Comparison of ENCODE assay signal across 10 cellular contexts in the genomic region with DNA sequence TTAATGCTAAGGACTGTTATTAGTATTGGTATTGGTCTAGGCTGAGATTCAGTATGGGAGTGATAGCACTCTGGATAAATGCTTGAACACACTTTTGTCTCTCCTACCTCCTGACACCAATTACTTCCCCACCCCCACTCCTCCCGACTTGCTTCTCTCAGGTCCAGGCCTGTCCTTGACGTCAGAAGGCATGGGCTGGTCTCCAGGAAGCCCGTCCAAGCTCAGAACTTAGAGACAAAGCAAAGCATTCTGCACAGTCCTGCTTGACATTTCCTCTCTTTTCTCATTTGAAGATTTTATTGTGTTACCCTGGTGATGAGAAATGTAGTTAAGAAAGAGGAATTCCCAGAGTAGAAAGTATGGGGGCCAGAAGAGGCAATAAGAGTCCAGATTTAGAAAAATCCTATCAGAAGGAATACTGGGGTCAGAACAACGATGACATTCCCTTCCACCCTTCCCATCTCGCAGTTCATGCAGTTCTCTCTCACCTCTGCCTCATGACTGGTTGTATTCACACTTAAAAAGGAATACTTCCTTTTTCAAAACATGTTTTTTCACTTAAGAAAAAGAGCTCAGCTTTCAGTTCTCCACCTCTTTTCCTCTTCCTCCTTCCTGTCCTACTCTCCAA. TPM values are rescaled to one million over a fixed set of nuclear protein-coding genes. Genes with fewer than 3 reads are reported as not detected.
DNase-seq lines count a peak whose midpoint lies in the region; ATAC-seq, FAIRE-seq and TF ChIP-seq lines count a peak whose summit lies in the region.
"Had no signal": no experiment of that assay in that cellular context is flagged by ENCODE, and none has a peak within 500 bp of the region (broad histone marks: within the 10 kb centered on the region; RNA-seq: fewer than 3 reads in every experiment).

No MANE protein-coding gene starts in this region.

- no peak overlapping the region for H2AFZ ChIP-seq in HepG2 (ENCODE audit: low read length)

- H3K27me3 ChIP-seq in right lobe of liver (no peaks in the 10 kb centered on the region), HepG2 (ENCODE audit: control insufficient read depth in 1 of 2, insufficient read depth in 2 of 2, low read length in 2 of 2) (peaks cover 2 to 5% of the 10 kb centered on the region in 2 experiments; a peak in 4 of 5 replicates), foreskin keratinocyte (peaks cover 4% of the 10 kb centered on the region), vagina (no peaks in the 10 kb centered on the region)

- H3K27ac ChIP-seq in right lobe of liver (no peak overlapping the region), HepG2 (ENCODE audit: extremely low read length, insufficient read depth, low read length) (no peak overlapping the region), foreskin keratinocyte (peak overlapping the region; percentile 55), vagina (peak overlapping the region; percentile 45)

- no peak for TF ChIP-seq RAD21 in HepG2 (CRISPR knock-in tag; IDR thresholded peaks at IDR 0.05)

- 44% methylated on average over 5 of the region's 5 CpGs for WGBS in right lobe of liver (ENCODE audit: insufficient coverage, low coverage, low lambda C conversion rate, missing lambda C conversion rate)
- 5% methylated on average over 5 of the region's 5 CpGs for WGBS in HepG2 (ENCODE audit: low lambda C conversion rate)

- H3K9me3 Mint-ChIP-seq in naive thymus-derived CD8-positive, alpha-beta T cell, result no peaks in the 10 kb centered on the region
- H3K9me3 Mint-ChIP-seq in activated CD4-positive, alpha-beta T cell treated with anti-CD3 and anti-CD28 coated beads, Interleukin-2, amount 10 ng/mL, durations not matched to agents 24 days and 14 days, result no peaks in the 10 kb centered on the region

- H3K4me3 ChIP-seq in right lobe of liver, result no peak overlapping the region
- no peak overlapping the region for H3K4me3 ChIP-seq in HepG2 (replicated peaks in 1 of 3; ENCODE audit: insufficient read depth in 1 of 3, low read depth in 2 of 3, low read length in 3 of 3)
- no peak overlapping the region for H3K4me3 ChIP-seq in vagina

- no TSS peak for BruUV-seq in HepG2 (replicated peaks; lab: Mats Ljungman, UMichigan)

- H3K4me3 Mint-ChIP-seq in naive thymus-derived CD8-positive, alpha-beta T cell, result peak overlapping the region in 6 of 10 donors; percentile 21 to 65 (median 39)
- H3K4me3 Mint-ChIP-seq in activated CD4-positive, alpha-beta T cell treated with anti-CD3 and anti-CD28 coated beads, Interleukin-2, amount 10 ng/mL, durations not matched to agents 24 days and 14 days, result no peak overlapping the region

- no peak overlapping the region for H3K4me2 ChIP-seq in HepG2 (ENCODE audit: low read depth, low read length)

- TF ChIP-seq CTCF in right lobe of liver (IDR thresholded peaks at IDR 0.05), result no peak
- no peak for TF ChIP-seq CTCF in HepG2 (CRISPR knock-in tag; IDR thresholded peaks at IDR 0.05)
- no peak for TF ChIP-seq CTCF in foreskin keratinocyte (conservative IDR thresholded peaks at IDR 0.05)
- no peak for TF ChIP-seq CTCF in vagina (IDR thresholded peaks at IDR 0.05)

- no peak for FAIRE-seq in HepG2 (lab: Jason Lieb, UNC)

- no peak for TF ChIP-seq POLR2A in right lobe of liver (IDR thresholded peaks at IDR 0.05)
- no peak for TF ChIP-seq POLR2A in HepG2 (IDR thresholded peaks at IDR 0.05; ENCODE audit: insufficient read depth in 1 of 2, low read depth in 2 of 2, low read length in 2 of 2)
- TF ChIP-seq POLR2A in vagina (IDR thresholded peaks at IDR 0.05), result no peak

- H3K4me1 Mint-ChIP-seq in naive thymus-derived CD8-positive, alpha-beta T cell, result peaks cover 9 to 18% (median 16%) of the 10 kb centered on the region in 4 donors
- H3K4me1 Mint-ChIP-seq in activated CD4-positive, alpha-beta T cell treated with anti-CD3 and anti-CD28 coated beads, Interleukin-2, amount 10 ng/mL, durations not matched to agents 24 days and 14 days, result peaks cover 9% of the 10 kb centered on the region

- intact Hi-C loops in right lobe of liver (cut with DNase I) (no loop called here), HepG2 (cut with micrococcal nuclease; ENCODE audit: unreplicated experiment) (no loop called here), vagina (cut with DNase I) (no loop called here)
- intact Hi-C loops in activated CD4-positive, alpha-beta T cell treated with anti-CD3 and anti-CD28 coated beads, Interleukin-2, amount 10 ng/mL, durations not matched to agents 24 days and 14 days (cut with micrococcal nuclease), result no loop called here

- H3K36me3 ChIP-seq in right lobe of liver, result no peaks in the 10 kb centered on the region
- H3K36me3 ChIP-seq in HepG2 (replicated peaks in 1 of 2; ENCODE audit: control insufficient read depth in 1 of 2, insufficient read depth in 2 of 2, low read length in 2 of 2), result no peaks in the 10 kb centered on the region
- H3K36me3 ChIP-seq in vagina, result no peaks in the 10 kb centered on the region

- H3K9me3 ChIP-seq in right lobe of liver (no peaks in the 10 kb centered on the region), HepG2 (ENCODE audit: low read length) (no peaks in the 10 kb centered on the region), vagina (no peaks in the 10 kb centered on the region)

- ATAC-seq in right lobe of liver (peak in 3 of 4 donors; percentile 44 to 79 (median 78)), HepG2 (no peak), foreskin keratinocyte (peak; percentile 90)
- ATAC-seq in naive thymus-derived CD8-positive, alpha-beta T cell, result peak; percentile 20 to 69

- POLR2A ChIA-PET in HepG2 (lab: Yijun Ruan, JAX), result no interaction called here
- POLR2A ChIA-PET in naive thymus-derived CD8-positive, alpha-beta T cell (lab: Charles Lee), result no interaction called here

- no peaks in the 10 kb centered on the region for H3K27me3 Mint-ChIP-seq in naive thymus-derived CD8-positive, alpha-beta T cell
- H3K27me3 Mint-ChIP-seq in activated CD4-positive, alpha-beta T cell treated with anti-CD3 and anti-CD28 coated beads, Interleukin-2, amount 10 ng/mL, durations not matched to agents 24 days and 14 days, result peaks cover 1% of the 10 kb centered on the region

- no peaks in the 10 kb centered on the region for H3K4me1 ChIP-seq in right lobe of liver
- no peaks in the 10 kb centered on the region for H3K4me1 ChIP-seq in HepG2 (ENCODE audit: insufficient read depth, low read length)
- H3K4me1 ChIP-seq in foreskin keratinocyte, result peaks cover 5% of the 10 kb centered on the region
- H3K4me1 ChIP-seq in vagina, result peaks cover 5% of the 10 kb centered on the region

- peak overlapping the region; percentile 11 to 88 (median 65) for H3K27ac Mint-ChIP-seq in naive thymus-derived CD8-positive, alpha-beta T cell
- no peak overlapping the region for H3K27ac Mint-ChIP-seq in activated CD4-positive, alpha-beta T cell treated with anti-CD3 and anti-CD28 coated beads, Interleukin-2, amount 10 ng/mL, durations not matched to agents 24 days and 14 days

- CTCF ChIA-PET in HepG2 (lab: Yijun Ruan, JAX; ENCODE audit: low intra/inter-chr PET ratio, low total read pairs), result no interaction called here

- no peaks in the 10 kb centered on the region for H3K79me2 ChIP-seq in HepG2 (ENCODE audit: insufficient read depth, low read length)

- no peak overlapping the region for H3K9ac ChIP-seq in HepG2 (ENCODE audit: insufficient read depth, low read depth, low read length)

- peak in 2 of 3 donors; percentile 39 to 59 for DNase-seq in right lobe of liver
- DNase-seq in HepG2 (ENCODE audit: low spot score), result no peak
- peak; percentile 79 to 87 for DNase-seq in foreskin keratinocyte
- DNase-seq in naive thymus-derived CD8-positive, alpha-beta T cell, result peak in 2 of 10 donors; percentile 9 to 24
- peak in 1 of 2 donors; percentile 93 for DNase-seq in vagina (ENCODE audit: extremely low spot score in 2 of 2)
- no peak for DNase-seq in activated CD4-positive, alpha-beta T cell treated with anti-CD3 and anti-CD28 coated beads, Interleukin-2, amount 10 ng/mL, durations not matched to agents 24 days and 14 days
- no peak for DNase-seq in KG1 (lab: John Stamatoyannopoulos, UW)
- no peak for DNase-seq in central memory CD4-positive, alpha-beta T cell
- DNase-seq: effector CD4-positive, alpha-beta T cell had no signal

- no peaks in the 10 kb centered on the region for H4K20me1 ChIP-seq in HepG2 (ENCODE audit: insufficient read depth, low read length)

- in situ Hi-C loops in HepG2 (cut with HindIII; ENCODE audit: extremely low pct_ligation_motif_present, low pct_unique_long_range_greater_than_20kb), result no loop called here

- no peaks in the 10 kb centered on the region for H3K36me3 Mint-ChIP-seq in naive thymus-derived CD8-positive, alpha-beta T cell
- H3K36me3 Mint-ChIP-seq in activated CD4-positive, alpha-beta T cell treated with anti-CD3 and anti-CD28 coated beads, Interleukin-2, amount 10 ng/mL, durations not matched to agents 24 days and 14 days (ENCODE audit: low read depth), result no peaks in the 10 kb centered on the region

- TF ChIP-seq EP300 in HepG2 (IDR thresholded peaks at IDR 0.05; ENCODE audit: low read depth in 2 of 2, low read length in 2 of 2) (no peak), HepG2 (CRISPR knock-in tag; IDR thresholded peaks at IDR 0.05; ENCODE audit: borderline replicate concordance) (no peak)

RNA-seq across cellular contexts. Expression of a gene that starts 18.3 kb away (rescaled TPM):
- total RNA-seq in right lobe of liver (1 to 10 TPM; 2.5 to 5.0 (median 3.2) TPM), HepG2 (2016; rRNA removed; fragmentation: Illumina TruSeq; extraction: Trizol) (16.0 and 18.0 TPM in 2 replicates), foreskin keratinocyte (0.14 and 0.17 TPM in 2 replicates), vagina (3.4 TPM)
- 4.4 and 5.4 TPM in 2 replicates for total RNA-seq in HepG2 (2016; cell fraction: cytosol; rRNA removed; fragmentation: Illumina TruSeq; extraction: Trizol; ENCODE audit: low read depth)
- 16.1 and 16.7 TPM in 2 replicates for total RNA-seq in HepG2 (2016; cell fraction: insoluble cytoplasmic fraction; rRNA removed; fragmentation: Illumina TruSeq; extraction: Trizol)
- 7.8 and 11.8 TPM in 2 replicates for total RNA-seq in HepG2 (2016; cell fraction: membrane; rRNA removed; fragmentation: Illumina TruSeq; extraction: Trizol)
- total RNA-seq in HepG2 (2016; cell fraction: nucleus; rRNA removed; fragmentation: Illumina TruSeq; extraction: Trizol), result 29.6 and 31.1 TPM in 2 replicates
- polyA plus RNA-seq in HepG2 (2011; rRNA removed) (6.5 and 7.0 TPM in 2 replicates), foreskin keratinocyte (0.03 and 0.07 TPM in 2 replicates)
- polyA plus RNA-seq in HepG2 (2011; cell fraction: cytosol; rRNA removed), result 2.1 and 3.1 TPM in 2 replicates
- polyA plus RNA-seq in HepG2 (2011; cell fraction: nucleus; rRNA removed), result 4.9 and 7.2 TPM in 2 replicates
- 6.3 and 6.4 TPM in 2 replicates for polyA plus RNA-seq in HepG2 (2012)
- polyA plus RNA-seq in HepG2 (2016; cell fraction: cytosol; fragmentation: Illumina TruSeq; extraction: Trizol; ENCODE audit: low read depth), result 2.1 and 2.3 TPM in 2 replicates
- polyA plus RNA-seq in HepG2 (2016; cell fraction: insoluble cytoplasmic fraction; fragmentation: Illumina TruSeq; extraction: Trizol; ENCODE audit: low read depth), result 14.2 and 15.0 TPM in 2 replicates
- 4.0 and 5.0 TPM in 2 replicates for polyA plus RNA-seq in HepG2 (2016; cell fraction: membrane; fragmentation: Illumina TruSeq; extraction: Trizol; ENCODE audit: low read depth)
- 23.3 and 27.1 TPM in 2 replicates for polyA plus RNA-seq in HepG2 (2016; cell fraction: nucleus; fragmentation: Illumina TruSeq; extraction: Trizol; ENCODE audit: insufficient read depth, low read depth)
- polyA minus RNA-seq in HepG2 (2011; rRNA and poly(A)+ RNA removed; ENCODE audit: low replicate concordance), result 1.5 TPM in 1 of 2 replicates, not detected in the other
- polyA minus RNA-seq in HepG2 (2011; cell fraction: cytosol; rRNA and poly(A)+ RNA removed), result 2.9 and 3.9 TPM in 2 replicates
- 17.5 and 24.4 TPM in 2 replicates for polyA minus RNA-seq in HepG2 (2011; cell fraction: nucleus; rRNA and poly(A)+ RNA removed)
- total RNA-seq in naive thymus-derived CD8-positive, alpha-beta T cell, result 1 to 10 TPM; 3.4 to 5.3 TPM
- 1 to 10 TPM in 1 of 3 donors, under 1 TPM in 2; 0.51 to 2.2 (median 0.95) TPM for polyA plus RNA-seq in naive thymus-derived CD8-positive, alpha-beta T cell
- 7.5 and 9.0 TPM in 2 replicates for total RNA-seq in activated CD4-positive, alpha-beta T cell treated with anti-CD3 and anti-CD28 coated beads, Interleukin-2, amount 10 ng/mL, durations not matched to agents 24 days and 14 days
- total RNA-seq: OCI-LY7 had no signal

Comparison
In these comparisons a context has a peak if more than half of its experiments do, and no peak if none do; other contexts are left out.
1. DNase-seq: peak in right lobe of liver (2 of 3) and foreskin keratinocyte (2 of 2); none in HepG2 (single experiment), activated CD4-positive, alpha-beta T cell treated with anti-CD3 and anti-CD28 coated beads, Interleukin-2, amount 10 ng/mL, durations not matched to agents 24 days and 14 days (single experiment), KG1 (single experiment) and central memory CD4-positive, alpha-beta T cell (single experiment).
2. H3K27ac ChIP-seq: peak in foreskin keratinocyte (single experiment) and vagina (single experiment); none in right lobe of liver (0 of 3) and HepG2 (single experiment).